Comparison of ENCODE assay signal across 8 cellular contexts in genomic region chr3:194577985-194578905, GRCh38. TPM values are rescaled to one million over a fixed set of nuclear protein-coding genes. Genes with fewer than 3 reads are reported as not detected.
DNase-seq lines count a peak whose midpoint lies in the region; ATAC-seq lines count a peak whose summit lies in the region.

No MANE protein-coding gene starts in this region.

- peaks cover 8% of the 10 kb centered on the region for H3K4me1 Mint-ChIP-seq in activated CD8-positive, alpha-beta memory T cell treated with anti-CD3 and anti-CD28 coated beads, Interleukin-2, amount 10 ng/mL, durations not matched to agents 7 days and 5 days

- CTCF ChIA-PET in activated CD8-positive, alpha-beta memory T cell treated with anti-CD3 and anti-CD28 coated beads, Interleukin-2, amount 10 ng/mL, durations not matched to agents 7 days and 5 days (lab: Charles Lee): interaction anchor here (0.8 to 1.7 kb wide), 6 partner anchors 9 to 245 kb away, joined by 3 to 6 read pairs (median 4); no protein-coding TSS in a partner anchor

- DNase-seq in activated CD4-positive, CD25-positive, alpha-beta regulatory T cell (lab: John Stamatoyannopoulos, UW): no peak
- DNase-seq in activated CD8-positive, alpha-beta memory T cell treated with anti-CD3 and anti-CD28 coated beads, Interleukin-2, amount 10 ng/mL, durations not matched to agents 7 days and 5 days: peak; percentile 61
- peak; percentile 76 for DNase-seq in left cardiac atrium
- peak; percentile 59 for DNase-seq in stimulated activated naive CD8-positive, alpha-beta T cell treated with anti-CD3 and anti-CD28 coated beads, Interleukin-15, Interleukin-2, amounts not matched to agents 100 U/mL and 50 U/mL, for 24 hours
- DNase-seq in HuH-7 (ENCODE audit: low spot score): no peak

- H3K9me3 Mint-ChIP-seq in activated CD8-positive, alpha-beta memory T cell treated with anti-CD3 and anti-CD28 coated beads, Interleukin-2, amount 10 ng/mL, durations not matched to agents 7 days and 5 days (ENCODE audit: low read depth): no peaks in the 10 kb centered on the region

- no peaks in the 10 kb centered on the region for H3K36me3 Mint-ChIP-seq in activated CD8-positive, alpha-beta memory T cell treated with anti-CD3 and anti-CD28 coated beads, Interleukin-2, amount 10 ng/mL, durations not matched to agents 7 days and 5 days

- ATAC-seq in activated CD4-positive, CD25-positive, alpha-beta regulatory T cell treated with anti-CD3 and anti-CD28 coated beads, Interleukin-2, amount 50 U/mL, for 24 hours: peak; percentile 78 to 87
- peak; percentile 73 for ATAC-seq in activated CD8-positive, alpha-beta memory T cell treated with anti-CD3 and anti-CD28 coated beads, Interleukin-2, amount 10 ng/mL, durations not matched to agents 7 days and 5 days
- ATAC-seq in left cardiac atrium: peak in 1 of 2 donors; percentile 71
- ATAC-seq in stimulated activated naive CD8-positive, alpha-beta T cell treated with anti-CD3 and anti-CD28 coated beads, Interleukin-15, Interleukin-2, amounts not matched to agents 100 U/mL and 50 U/mL, for 24 hours: peak; percentile 87
- ATAC-seq in GM19023 (IDR thresholded peaks at IDR 0.05; ENCODE audit: unreplicated experiment): no peak
- ATAC-seq in GM18861 (IDR thresholded peaks at IDR 0.05; ENCODE audit: unreplicated experiment): no peak

- peaks cover 5% of the 10 kb centered on the region for H3K27me3 Mint-ChIP-seq in activated CD8-positive, alpha-beta memory T cell treated with anti-CD3 and anti-CD28 coated beads, Interleukin-2, amount 10 ng/mL, durations not matched to agents 7 days and 5 days

- no peak overlapping the region for H3K4me3 Mint-ChIP-seq in activated CD8-positive, alpha-beta memory T cell treated with anti-CD3 and anti-CD28 coated beads, Interleukin-2, amount 10 ng/mL, durations not matched to agents 7 days and 5 days

- intact Hi-C loops in left cardiac atrium (cut with DNase I): no loop called here

- no peak overlapping the region for H3K27ac Mint-ChIP-seq in activated CD8-positive, alpha-beta memory T cell treated with anti-CD3 and anti-CD28 coated beads, Interleukin-2, amount 10 ng/mL, durations not matched to agents 7 days and 5 days

RNA-seq across cellular contexts. Expression of gene TMEM44, which starts 55.0 kb away (rescaled TPM):
- total RNA-seq in activated CD8-positive, alpha-beta memory T cell treated with anti-CD3 and anti-CD28 coated beads, Interleukin-2, amount 10 ng/mL, durations not matched to agents 7 days and 5 days: 10 to 100 TPM; 15.3 to 15.9 TPM
- 10 to 100 TPM in 1 of 2 donors, 1 to 10 TPM in 1; 5.6 to 12.1 TPM for total RNA-seq in left cardiac atrium

Comparison
In these comparisons a context has a peak if more than half of its experiments do, and no peak if none do; other contexts are left out.
1. ATAC-seq: peak in activated CD4-positive, CD25-positive, alpha-beta regulatory T cell treated with anti-CD3 and anti-CD28 coated beads, Interleukin-2, amount 50 U/mL, for 24 hours (2 of 2), activated CD8-positive, alpha-beta memory T cell treated with anti-CD3 and anti-CD28 coated beads, Interleukin-2, amount 10 ng/mL, durations not matched to agents 7 days and 5 days (single experiment) and stimulated activated naive CD8-positive, alpha-beta T cell treated with anti-CD3 and anti-CD28 coated beads, Interleukin-15, Interleukin-2, amounts not matched to agents 100 U/mL and 50 U/mL, for 24 hours (single experiment); none in GM19023 (single experiment) and GM18861 (single experiment).
2. DNase-seq: peak in activated CD8-positive, alpha-beta memory T cell treated with anti-CD3 and anti-CD28 coated beads, Interleukin-2, amount 10 ng/mL, durations not matched to agents 7 days and 5 days (single experiment), left cardiac atrium (single experiment) and stimulated activated naive CD8-positive, alpha-beta T cell treated with anti-CD3 and anti-CD28 coated beads, Interleukin-15, Interleukin-2, amounts not matched to agents 100 U/mL and 50 U/mL, for 24 hours (single experiment); none in activated CD4-positive, CD25-positive, alpha-beta regulatory T cell (0 of 4) and HuH-7 (single experiment).